ENCODE assay signal across 19 cellular contexts in the genomic region with DNA sequence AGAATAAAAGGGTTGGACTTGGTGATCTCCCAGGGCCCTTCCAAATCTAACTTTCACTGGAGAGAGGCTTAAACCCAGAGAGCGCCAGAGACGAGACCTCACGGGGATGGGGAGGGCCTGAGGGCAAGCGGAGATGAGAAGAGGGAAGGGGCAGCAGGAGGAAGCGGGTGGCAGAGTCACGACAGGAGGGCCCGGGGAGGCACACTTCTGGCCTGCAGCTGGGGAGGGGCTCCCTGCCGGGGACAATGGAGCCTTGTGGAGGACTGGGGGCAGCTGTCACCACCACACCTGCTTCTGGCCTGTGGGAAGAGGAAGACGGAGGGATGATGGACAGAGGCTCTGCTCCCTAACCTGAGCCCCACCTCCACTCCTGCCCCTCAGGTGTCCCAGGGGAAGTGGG. TPM values are rescaled to one million over a fixed set of nuclear protein-coding genes. Genes with fewer than 3 reads are reported as not detected.
"Had no signal": no experiment of that assay in that cellular context is flagged by ENCODE, and none has a peak within 500 bp of the region (broad histone marks: within the 10 kb centered on the region; RNA-seq: fewer than 3 reads in every experiment).

No MANE protein-coding gene starts in this region.

- H3K4me3 ChIP-seq: adrenal gland, cardiac muscle cell, pancreas, suprapubic skin had no signal

- H3K27ac Mint-ChIP-seq: activated B cell treated with CpG ODN at 0.5 μM for 24 hours; activated CD8-positive, alpha-beta T cell treated with anti-CD3 and anti-CD28 coated beads for 36 hours; activated naive CD4-positive, alpha-beta T cell treated with anti-CD3 and anti-CD28 coated beads, Interleukin-2, amount 50 U/mL, for 24 hours; naive thymus-derived CD4-positive, alpha-beta T cell; type B pancreatic cell had no signal

- H3K4me3 Mint-ChIP-seq: activated B cell treated with CpG ODN at 0.5 μM for 24 hours; activated CD8-positive, alpha-beta T cell treated with anti-CD3 and anti-CD28 coated beads for 36 hours; activated naive CD4-positive, alpha-beta T cell treated with anti-CD3 and anti-CD28 coated beads, Interleukin-2, amount 50 U/mL, for 24 hours; activated T-cell treated with anti-CD3 and anti-CD28 coated beads, Interleukin-2, amount 50 U/mL, for 4 hours; naive thymus-derived CD4-positive, alpha-beta T cell; type B pancreatic cell had no signal

- ATAC-seq: activated CD8-positive, alpha-beta T cell treated with anti-CD3 and anti-CD28 coated beads for 36 hours; activated T-cell treated with anti-CD3 and anti-CD28 coated beads, Interleukin-2, amount 50 U/mL, for 4 hours; naive thymus-derived CD4-positive, alpha-beta T cell; pancreas had no signal

- H3K36me3 ChIP-seq: adrenal gland, cardiac muscle cell, pancreas, suprapubic skin had no signal

- H3K27ac ChIP-seq: cardiac muscle cell, pancreas had no signal

- H3K36me3 Mint-ChIP-seq: activated naive CD4-positive, alpha-beta T cell treated with anti-CD3 and anti-CD28 coated beads, Interleukin-2, amount 50 U/mL, for 24 hours; naive thymus-derived CD4-positive, alpha-beta T cell; type B pancreatic cell had no signal

- H3K9me3 ChIP-seq: adrenal gland, pancreas, suprapubic skin had no signal

- DNase-seq: activated B cell treated with CpG ODN at 0.5 μM for 24 hours; activated CD4-positive, alpha-beta T cell treated with anti-CD3 and anti-CD28 coated beads for 48 hours; activated CD8-positive, alpha-beta T cell treated with anti-CD3 and anti-CD28 coated beads for 36 hours; activated effector memory CD4-positive, alpha-beta T cell treated with Interleukin-2 at 50 U/mL for 16 hours; activated T-cell treated with anti-CD3 and anti-CD28 coated beads, Interleukin-2, amount 50 U/mL, for 4 hours; foreskin fibroblast; glutamatergic neuron; naive thymus-derived CD4-positive, alpha-beta T cell; pancreas; small intestine; stimulated activated CD4-positive, alpha-beta T cell treated with anti-CD3 and anti-CD28 coated beads, Interleukin-4, amount 100 ng/mL, for 4 hours; stimulated activated CD8-positive, alpha-beta memory T cell treated with anti-CD3 and anti-CD28 coated beads, Interleukin-4, amount 100 ng/mL, for 48 hours; stimulated activated naive CD4-positive, alpha-beta T cell treated with Interleukin-2 at 50 U/mL for 16 hours; SW 1271 had no signal

- H3K4me1 Mint-ChIP-seq: activated B cell treated with CpG ODN at 0.5 μM for 24 hours; activated naive CD4-positive, alpha-beta T cell treated with anti-CD3 and anti-CD28 coated beads, Interleukin-2, amount 50 U/mL, for 24 hours; naive thymus-derived CD4-positive, alpha-beta T cell had no signal

- H3K9me3 Mint-ChIP-seq: activated B cell treated with CpG ODN at 0.5 μM for 24 hours; activated CD8-positive, alpha-beta T cell treated with anti-CD3 and anti-CD28 coated beads for 36 hours; activated naive CD4-positive, alpha-beta T cell treated with anti-CD3 and anti-CD28 coated beads, Interleukin-2, amount 50 U/mL, for 24 hours; activated T-cell treated with anti-CD3 and anti-CD28 coated beads, Interleukin-2, amount 50 U/mL, for 4 hours; naive thymus-derived CD4-positive, alpha-beta T cell; type B pancreatic cell had no signal

- H3K27me3 ChIP-seq: adrenal gland, pancreas had no signal

- H3K4me1 ChIP-seq: pancreas had no signal

RNA-seq across cellular contexts. Expression of a gene that starts 40.2 kb away (rescaled TPM):
- polyA plus RNA-seq: cardiac muscle cell; naive thymus-derived CD4-positive, alpha-beta T cell had no signal
